8 cellular contexts compared by ENCODE assay signal in the genomic region with DNA sequence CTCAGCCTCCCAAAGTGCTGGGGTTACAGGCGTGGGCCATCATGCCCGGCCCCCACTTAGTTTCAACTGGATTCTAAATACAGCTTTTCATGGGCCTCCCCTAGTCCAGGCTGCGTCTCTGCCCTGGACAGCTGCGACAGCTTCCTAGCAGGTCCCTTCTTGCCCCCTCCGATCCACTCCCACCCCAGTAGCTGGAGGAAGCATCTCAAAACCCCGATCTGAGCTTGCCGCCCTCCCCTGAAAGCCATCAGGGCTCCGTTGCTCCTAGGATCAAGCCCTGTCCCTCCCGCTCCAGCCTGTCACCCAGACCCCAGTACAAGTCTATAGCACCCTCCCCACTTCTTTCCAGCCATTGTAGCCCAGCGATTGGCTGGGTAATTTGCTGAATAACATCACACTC.
DNase-seq lines count a peak whose midpoint lies in the region; ATAC-seq and TF ChIP-seq lines count a peak whose summit lies in the region.
"Had no signal": no experiment of that assay in that cellular context is flagged by ENCODE, and none has a peak within 500 bp of the region (broad histone marks: within the 10 kb centered on the region; RNA-seq: fewer than 3 reads in every experiment).

No MANE protein-coding gene starts in this region.

- H3K9me3 ChIP-seq in parathyroid adenoma (ENCODE audit: control insufficient read depth, low read length) = no peaks in the 10 kb centered on the region

- H3K27ac ChIP-seq in parathyroid adenoma = peak overlapping the region; percentile 55

- H3K4me3 Mint-ChIP-seq in activated T-helper 17 cell treated with anti-CD3 and anti-CD28 coated beads, Interleukin-2, amount 50 U/mL, for 72 hours = peak overlapping the region; percentile 82

- TF ChIP-seq CTCF in parathyroid adenoma (IDR thresholded peaks at IDR 0.05) = no peak

- H3K9me3 Mint-ChIP-seq in activated T-helper 17 cell treated with anti-CD3 and anti-CD28 coated beads, Interleukin-2, amount 50 U/mL, for 72 hours = no peaks in the 10 kb centered on the region

- no peaks in the 10 kb centered on the region for H3K36me3 Mint-ChIP-seq in activated T-helper 17 cell treated with anti-CD3 and anti-CD28 coated beads, Interleukin-2, amount 50 U/mL, for 72 hours (ENCODE audit: low read depth)

- no peak overlapping the region for H2AFZ ChIP-seq in parathyroid adenoma

- H3K4me1 Mint-ChIP-seq in activated T-helper 17 cell treated with anti-CD3 and anti-CD28 coated beads, Interleukin-2, amount 50 U/mL, for 72 hours = peaks cover 5% of the 10 kb centered on the region

- H3K4me1 ChIP-seq in parathyroid adenoma = peaks cover 29% of the 10 kb centered on the region

- ATAC-seq in GM18909 (IDR thresholded peaks at IDR 0.05; ENCODE audit: poor library complexity, unreplicated experiment) (peak; percentile 17), HG02763 (IDR thresholded peaks at IDR 0.05; ENCODE audit: unreplicated experiment) (peak; percentile 11), GM18517 (IDR thresholded peaks at IDR 0.05; ENCODE audit: unreplicated experiment) (no peak)
- ATAC-seq in activated T-helper 17 cell treated with anti-CD3 and anti-CD28 coated beads, Interleukin-2, amount 50 U/mL, for 72 hours (replicated peaks) = peak; percentile 5
- ATAC-seq: foreskin keratinocyte had no signal

- no peak overlapping the region for H3K4me2 ChIP-seq in parathyroid adenoma (ENCODE audit: low read length)

- no peak for DNase-seq in NCI-H345 treated with DMSO at 0.1 percent for 48 hours (lab: John Stamatoyannopoulos, UW; ENCODE audit: unreplicated experiment)
- DNase-seq in D341Med (ENCODE audit: low spot score) = no peak

- no peaks in the 10 kb centered on the region for H3K36me3 ChIP-seq in parathyroid adenoma (ENCODE audit: control insufficient read depth, insufficient read depth, low read length)

- peak overlapping the region; percentile 21 for H3K27ac Mint-ChIP-seq in activated T-helper 17 cell treated with anti-CD3 and anti-CD28 coated beads, Interleukin-2, amount 50 U/mL, for 72 hours

- no peak overlapping the region for H3K4me3 ChIP-seq in parathyroid adenoma (ENCODE audit: low read depth, low read length)

- no peaks in the 10 kb centered on the region for H3K27me3 Mint-ChIP-seq in activated T-helper 17 cell treated with anti-CD3 and anti-CD28 coated beads, Interleukin-2, amount 50 U/mL, for 72 hours

- no peaks in the 10 kb centered on the region for H3K27me3 ChIP-seq in parathyroid adenoma (ENCODE audit: control insufficient read depth, insufficient read depth, low read length)
- H3K27me3 ChIP-seq: foreskin keratinocyte had no signal

- H3K9ac ChIP-seq in parathyroid adenoma = no peak overlapping the region

- peaks cover 5% of the 10 kb centered on the region for H3K79me2 ChIP-seq in parathyroid adenoma
